ENCODE assay signal across 8 cellular contexts in the genomic region with DNA sequence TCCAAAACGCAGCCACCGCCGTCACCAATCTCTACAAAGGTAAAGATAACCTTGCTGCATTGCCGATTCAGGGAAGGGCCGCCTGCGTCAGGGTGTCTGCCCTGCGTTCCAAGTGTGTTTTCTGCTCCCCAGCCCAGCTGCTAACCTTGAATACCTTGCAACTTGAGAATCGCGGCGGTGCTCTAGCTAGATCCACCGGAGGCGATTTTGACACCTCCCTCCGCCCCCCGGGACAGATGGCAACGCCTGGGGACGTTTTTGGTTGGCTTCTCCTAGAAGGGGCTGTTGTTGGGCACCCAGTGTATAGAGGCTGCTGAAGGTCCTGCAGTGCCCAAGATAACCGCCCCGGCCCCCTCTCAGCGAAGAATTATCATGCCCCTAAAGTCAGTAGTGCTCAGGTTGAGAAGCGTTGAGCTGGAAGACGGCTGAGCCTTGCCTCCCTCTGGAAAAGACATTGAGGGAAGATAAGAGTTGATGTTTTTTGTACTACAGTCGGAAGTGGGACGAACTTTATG. TPM values are rescaled to one million over a fixed set of nuclear protein-coding genes. Genes with fewer than 3 reads are reported as not detected.
DNase-seq lines count a peak whose midpoint lies in the region; ATAC-seq and TF ChIP-seq lines count a peak whose summit lies in the region.

No MANE protein-coding gene starts in this region.

- no peak for TF ChIP-seq CTCF in AG10803 (conservative IDR thresholded peaks at IDR 0.05; ENCODE audit: low read length)
- TF ChIP-seq CTCF in KMS-11 (conservative IDR thresholded peaks at IDR 0.05; ENCODE audit: low read depth, low read length), result no peak
- no peak for TF ChIP-seq CTCF in fibroblast of lung (conservative IDR thresholded peaks at IDR 0.05 in 1 of 2, IDR thresholded peaks at IDR 0.05 in 1 of 2; ENCODE audit: low read depth in 1 of 2, low read length in 2 of 2)
- TF ChIP-seq CTCF in ovary (IDR thresholded peaks at IDR 0.05), result no peak

- H3K27ac ChIP-seq in KMS-11, result peak overlapping the region; percentile 82
- peak overlapping the region; percentile 93 for H3K27ac ChIP-seq in fibroblast of lung (ENCODE audit: insufficient read depth, low read length)
- peak overlapping the region in 1 of 2 donors; percentile 97 for H3K27ac ChIP-seq in ovary

- H3K9me3 ChIP-seq in fibroblast of lung (ENCODE audit: control insufficient read depth, insufficient read depth, low read depth, low read length), result no peaks in the 10 kb centered on the region
- H3K9me3 ChIP-seq in ovary, result no peaks in the 10 kb centered on the region

- WGBS in ovary, 3 donors, result 1% methylated on average over 23 of the region's 23 CpGs

- no peak for TF ChIP-seq POLR2A in ovary (IDR thresholded peaks at IDR 0.05)

- H3K4me1 ChIP-seq in KMS-11 (ENCODE audit: low read depth, poor library complexity, severe bottlenecking) (peaks cover 44% of the 10 kb centered on the region), fibroblast of lung (ENCODE audit: control insufficient read depth, extremely low read depth, insufficient read depth, low read length) (peaks cover 10% of the 10 kb centered on the region), ovary (ENCODE audit: insufficient read depth) (peaks cover 17% of the 10 kb centered on the region)

- DNase-seq in AG10803 (ENCODE audit: low read depth) (no peak), fibroblast of lung (ENCODE audit: low read depth in 2 of 2) (no peak), ovary (peak; percentile 9 to 49 (median 33)), KG1 (lab: John Stamatoyannopoulos, UW) (no peak)
- DNase-seq in activated CD8-positive, alpha-beta T cell treated with anti-CD3 and anti-CD28 coated beads, Interleukin-2, amount 10 ng/mL, durations not matched to agents 7 days and 5 days, result peak; percentile 57

- H3K4me2 ChIP-seq in KMS-11, result peak overlapping the region; percentile 81
- H3K4me2 ChIP-seq in fibroblast of lung (ENCODE audit: extremely low read depth, insufficient read depth, low read length), result peak overlapping the region; percentile 72

- H3K36me3 ChIP-seq in KMS-11 (ENCODE audit: insufficient read depth) (peaks cover 23% of the 10 kb centered on the region; the same call in 1 of the 2 replicates), fibroblast of lung (ENCODE audit: control insufficient read depth, insufficient read depth, low read length) (peaks cover 7% of the 10 kb centered on the region), ovary (no peaks in the 10 kb centered on the region)

- no peak for ATAC-seq in activated CD8-positive, alpha-beta T cell treated with anti-CD3 and anti-CD28 coated beads, Interleukin-2, amount 10 ng/mL, durations not matched to agents 7 days and 5 days
- no peak for ATAC-seq in HG02852 (IDR thresholded peaks at IDR 0.05; ENCODE audit: unreplicated experiment)
- no peak for ATAC-seq in HG03565 (IDR thresholded peaks at IDR 0.05; ENCODE audit: unreplicated experiment)

- H3K27me3 Mint-ChIP-seq in activated CD8-positive, alpha-beta T cell treated with anti-CD3 and anti-CD28 coated beads, Interleukin-2, amount 10 ng/mL, durations not matched to agents 7 days and 5 days (ENCODE audit: low read depth), result no peaks in the 10 kb centered on the region

- intact Hi-C loops in ovary (cut with DNase I), result loop anchor here in 2 of 4 donors (5.0 kb wide), 2 partner anchors 131 to 136 kb away; a partner anchor contains a TSS

- peaks cover 46% of the 10 kb centered on the region for H3K36me3 Mint-ChIP-seq in activated CD8-positive, alpha-beta T cell treated with anti-CD3 and anti-CD28 coated beads, Interleukin-2, amount 10 ng/mL, durations not matched to agents 7 days and 5 days (ENCODE audit: low read depth)

- peak overlapping the region; percentile 96; the same call in 1 of the 2 replicates for H3K9ac ChIP-seq in KMS-11
- H3K9ac ChIP-seq in fibroblast of lung (ENCODE audit: insufficient read depth, low read length), result peak overlapping the region; percentile 95

- H3K27me3 ChIP-seq in KMS-11 (ENCODE audit: insufficient read depth, low read depth) (no peaks in the 10 kb centered on the region), fibroblast of lung (ENCODE audit: control insufficient read depth, insufficient read depth, low read length) (no peaks in the 10 kb centered on the region), ovary (no peaks in the 10 kb centered on the region)

- H3K4me3 ChIP-seq in AG10803 (ENCODE audit: low read length) (peak overlapping the region; percentile 94), KMS-11 (IDR thresholded peaks at IDR 0.05; ENCODE audit: insufficient read depth, low read depth, low read length) (peak overlapping the region; percentile 25), fibroblast of lung (replicated peaks in 1 of 4; ENCODE audit: control extremely low read depth in 1 of 4, insufficient read depth in 1 of 4, low read depth in 3 of 4, low read length in 4 of 4) (peak overlapping the region; percentile 76 to 98 (median 96)), ovary (peak overlapping the region; percentile 98)

- H3K4me1 Mint-ChIP-seq in activated CD8-positive, alpha-beta T cell treated with anti-CD3 and anti-CD28 coated beads, Interleukin-2, amount 10 ng/mL, durations not matched to agents 7 days and 5 days (ENCODE audit: low read depth), result peaks cover 37% of the 10 kb centered on the region

- H3K9me3 Mint-ChIP-seq in activated CD8-positive, alpha-beta T cell treated with anti-CD3 and anti-CD28 coated beads, Interleukin-2, amount 10 ng/mL, durations not matched to agents 7 days and 5 days (ENCODE audit: insufficient read depth), result no peaks in the 10 kb centered on the region

- TF ChIP-seq EP300 in ovary (IDR thresholded peaks at IDR 0.05), result no peak

- H4K20me1 ChIP-seq in KMS-11 (ENCODE audit: insufficient read depth) (peaks cover 51% of the 10 kb centered on the region), fibroblast of lung (ENCODE audit: control insufficient read depth, extremely low read depth, insufficient read depth, low read length) (peaks cover 4% of the 10 kb centered on the region)

- peak overlapping the region; percentile 100 for H3K4me3 Mint-ChIP-seq in activated CD8-positive, alpha-beta T cell treated with anti-CD3 and anti-CD28 coated beads, Interleukin-2, amount 10 ng/mL, durations not matched to agents 7 days and 5 days

- CTCF ChIA-PET in activated CD8-positive, alpha-beta T cell treated with anti-CD3 and anti-CD28 coated beads, Interleukin-2, amount 10 ng/mL, durations not matched to agents 7 days and 5 days (lab: Charles Lee), result interaction anchor here (0.6 to 2.4 kb wide), 6 partner anchors 10 to 213 kb away, joined by 3 to 17 read pairs (median 4); no protein-coding TSS in a partner anchor

- POLR2A ChIA-PET in activated CD8-positive, alpha-beta T cell treated with anti-CD3 and anti-CD28 coated beads, Interleukin-2, amount 10 ng/mL, durations not matched to agents 7 days and 5 days (lab: Charles Lee), result interaction anchor here (1.1 to 3.3 kb wide), 9 partner anchors 8 to 224 kb away, joined by 3 to 68 read pairs (median 8); a partner anchor contains a TSS

- peak overlapping the region; percentile 11 for H2AFZ ChIP-seq in KMS-11 (ENCODE audit: low read depth)
- H2AFZ ChIP-seq in fibroblast of lung (ENCODE audit: low read length), result no peak overlapping the region

- peak overlapping the region; percentile 99 for H3K27ac Mint-ChIP-seq in activated CD8-positive, alpha-beta T cell treated with anti-CD3 and anti-CD28 coated beads, Interleukin-2, amount 10 ng/mL, durations not matched to agents 7 days and 5 days

- H3K79me2 ChIP-seq in KMS-11 (ENCODE audit: insufficient read depth, low read depth) (peaks cover 61% of the 10 kb centered on the region), fibroblast of lung (ENCODE audit: control insufficient read depth, insufficient read depth, low read length) (peaks cover 63% of the 10 kb centered on the region)

RNA-seq across cellular contexts. Expression of a gene that starts 1.6 kb away (rescaled TPM):
- total RNA-seq in activated CD8-positive, alpha-beta T cell treated with anti-CD3 and anti-CD28 coated beads, Interleukin-2, amount 10 ng/mL, durations not matched to agents 7 days and 5 days, result 10 to 100 TPM; 55.8 to 60.4 TPM
- total RNA-seq in fibroblast of lung (45.2 and 57.3 TPM in 2 replicates), ovary (10 to 100 TPM; 31.2 to 76.1 (median 57.5) TPM)
- polyA plus RNA-seq in fibroblast of lung (33.2 and 37.5 TPM in 2 replicates), ovary (10 to 100 TPM; 15.7 to 29.1 TPM)
- polyA plus RNA-seq in fibroblast of lung (2012), result 23.7 and 28.8 TPM in 2 replicates
- polyA minus RNA-seq in fibroblast of lung (ENCODE audit: low replicate concordance), result 35.9 and 46.1 TPM in 2 replicates

Comparison
In these comparisons a context has a peak if more than half of its experiments do, and no peak if none do; other contexts are left out.
1. DNase-seq: peak in activated CD8-positive, alpha-beta T cell treated with anti-CD3 and anti-CD28 coated beads, Interleukin-2, amount 10 ng/mL, durations not matched to agents 7 days and 5 days (single experiment) and ovary (5 of 5); none in AG10803 (single experiment), fibroblast of lung (0 of 2) and KG1 (single experiment).
2. H3K4me3 ChIP-seq: peak in every context shown above with its lines; median percentile 98 in ovary; 96 in fibroblast of lung; 94 in AG10803; 25 in KMS-11.